18 cellular contexts compared by ENCODE assay signal in genomic region chr22:36163497-36163896, GRCh38. TPM values are rescaled to one million over a fixed set of nuclear protein-coding genes. Genes with fewer than 3 reads are reported as not detected.
DNase-seq lines count a peak whose midpoint lies in the region; ATAC-seq and TF ChIP-seq lines count a peak whose summit lies in the region.
"Had no signal": no experiment of that assay in that cellular context is flagged by ENCODE, and none has a peak within 500 bp of the region (broad histone marks: within the 10 kb centered on the region; RNA-seq: fewer than 3 reads in every experiment).

No MANE protein-coding gene starts in this region.

- H3K36me3 ChIP-seq in lower lobe of right lung (no peaks in the 10 kb centered on the region), upper lobe of right lung (no peaks in the 10 kb centered on the region)
- H3K36me3 ChIP-seq: vagina had no signal

- H3K36me3 Mint-ChIP-seq in activated CD8-positive, alpha-beta T cell treated with anti-CD3 and anti-CD28 coated beads for 36 hours (ENCODE audit: low read depth), result peaks cover 4% of the 10 kb centered on the region

- no peaks in the 10 kb centered on the region for H3K27me3 ChIP-seq in lower lobe of right lung (ENCODE audit: low read depth)
- H3K27me3 ChIP-seq in upper lobe of right lung, result no peaks in the 10 kb centered on the region
- H3K27me3 ChIP-seq: hepatocyte, vagina had no signal

- TF ChIP-seq CTCF in activated CD8-positive, alpha-beta T cell treated with anti-CD3 and anti-CD28 coated beads for 36 hours (IDR thresholded peaks at IDR 0.05), result no peak
- TF ChIP-seq CTCF in lower lobe of right lung (IDR thresholded peaks at IDR 0.05), result no peak
- TF ChIP-seq CTCF in upper lobe of right lung (IDR thresholded peaks at IDR 0.05), result no peak

- peak overlapping the region; percentile 48 for H3K4me3 Mint-ChIP-seq in activated CD8-positive, alpha-beta T cell treated with anti-CD3 and anti-CD28 coated beads for 36 hours
- H3K4me3 Mint-ChIP-seq: T-helper 2 cell treated with Interferon-gamma antibody and Interleukin-4, amounts not matched to agents 5 μg/mL and 100 μg/mL, for 36 hours had no signal

- ATAC-seq in activated CD8-positive, alpha-beta T cell treated with anti-CD3 and anti-CD28 coated beads for 36 hours, result no peak
- no peak for ATAC-seq in lower lobe of right lung
- ATAC-seq in upper lobe of right lung, result no peak
- ATAC-seq in esophagus mucosa, result no peak
- ATAC-seq in HG03039 (IDR thresholded peaks at IDR 0.05; ENCODE audit: unreplicated experiment), result no peak
- ATAC-seq: activated CD4-positive, CD25-positive, alpha-beta regulatory T cell treated with anti-CD3 and anti-CD28 coated beads, Interleukin-2, amount 50 U/mL, for 24 hours had no signal

- H3K27ac ChIP-seq in lower lobe of right lung, result peak overlapping the region; percentile 59
- H3K27ac ChIP-seq in upper lobe of right lung, result peak overlapping the region; percentile 52
- H3K27ac ChIP-seq: hepatocyte, parathyroid adenoma, vagina had no signal

- H3K4me1 ChIP-seq in lower lobe of right lung (peaks cover 80% of the 10 kb centered on the region), upper lobe of right lung (peaks cover 47% of the 10 kb centered on the region)
- H3K4me1 ChIP-seq: parathyroid adenoma had no signal

- POLR2A ChIA-PET in activated CD8-positive, alpha-beta T cell treated with anti-CD3 and anti-CD28 coated beads for 36 hours (lab: Charles Lee), result interaction anchor here (1.2 to 1.4 kb wide), 3 partner anchors 9 to 77 kb away, joined by 4 to 6 read pairs (median 5); no protein-coding TSS in a partner anchor

- H3K27ac Mint-ChIP-seq in activated CD8-positive, alpha-beta T cell treated with anti-CD3 and anti-CD28 coated beads for 36 hours, result peak overlapping the region; percentile 99
- H3K27ac Mint-ChIP-seq: T-helper 2 cell treated with Interferon-gamma antibody and Interleukin-4, amounts not matched to agents 5 μg/mL and 100 μg/mL, for 36 hours had no signal

- CTCF ChIA-PET in activated CD8-positive, alpha-beta T cell treated with anti-CD3 and anti-CD28 coated beads for 36 hours (lab: Charles Lee), result interaction anchor here (1.0 to 10.5 kb wide), 7 partner anchors 12 to 138 kb away, joined by 3 to 156 read pairs (median 9); partner anchors contain the start of gene APOL2

- H3K9me3 Mint-ChIP-seq in activated CD8-positive, alpha-beta T cell treated with anti-CD3 and anti-CD28 coated beads for 36 hours, result peaks cover 6% of the 10 kb centered on the region

- H3K4me1 Mint-ChIP-seq in activated CD8-positive, alpha-beta T cell treated with anti-CD3 and anti-CD28 coated beads for 36 hours (ENCODE audit: low read depth), result peaks cover 88% of the 10 kb centered on the region

- H3K9me3 ChIP-seq in lower lobe of right lung, result no peaks in the 10 kb centered on the region
- H3K9me3 ChIP-seq in upper lobe of right lung, result no peaks in the 10 kb centered on the region
- H3K9me3 ChIP-seq: vagina had no signal

- peak; percentile 54 for DNase-seq in activated effector memory CD4-positive, alpha-beta T cell treated with anti-CD3 and anti-CD28 coated beads, Interleukin-2, amount 50 U/mL, for 16 hours
- no peak for DNase-seq in activated effector memory CD4-positive, alpha-beta T cell treated with Interleukin-2 at 50 U/mL for 16 hours
- no peak for DNase-seq in activated CD8-positive, alpha-beta T cell treated with anti-CD3 and anti-CD28 coated beads for 36 hours
- DNase-seq in lower lobe of right lung (no peak), upper lobe of right lung (no peak)
- DNase-seq in stimulated activated CD4-positive, alpha-beta T cell treated with anti-CD3 and anti-CD28 coated beads, Interleukin-2, amount 100 ng/mL, for 48 hours, result no peak
- DNase-seq: activated T-cell treated with anti-CD3 and anti-CD28 coated beads for 4 hours, GDM1, NCI-H1694 treated with DMSO at 0.1 percent for 48 hours, Right ventricle myocardium superior had no signal

- H3K27me3 Mint-ChIP-seq in activated CD8-positive, alpha-beta T cell treated with anti-CD3 and anti-CD28 coated beads for 36 hours, result no peaks in the 10 kb centered on the region

- H3K4me3 ChIP-seq in lower lobe of right lung (no peak overlapping the region), upper lobe of right lung (no peak overlapping the region)
- H3K4me3 ChIP-seq: hepatocyte, vagina had no signal

- intact Hi-C loops in activated CD8-positive, alpha-beta T cell treated with anti-CD3 and anti-CD28 coated beads for 36 hours (cut with micrococcal nuclease), result no loop called here
- intact Hi-C loops in lower lobe of right lung (cut with DNase I) (no loop called here), upper lobe of right lung (cut with DNase I) (no loop called here)

RNA-seq across cellular contexts. Expression of gene APOL3, which starts 2.9 kb away (rescaled TPM):
- 10 to 100 TPM; 44.5 to 46.7 TPM for total RNA-seq in activated CD8-positive, alpha-beta T cell treated with anti-CD3 and anti-CD28 coated beads for 36 hours
- total RNA-seq in lower lobe of right lung (77.0 TPM), upper lobe of right lung (58.2 TPM), esophagus mucosa (8.7 TPM)

RNA-seq across cellular contexts. Expression of gene APOL4, which starts 38.1 kb away (rescaled TPM):
- under 1 TPM; 0.18 TPM for total RNA-seq in activated CD8-positive, alpha-beta T cell treated with anti-CD3 and anti-CD28 coated beads for 36 hours
- total RNA-seq in lower lobe of right lung (29.0 TPM), upper lobe of right lung (14.3 TPM), esophagus mucosa (3.5 TPM)
- total RNA-seq: HT-29 had no signal
